25 cellular contexts compared by ENCODE assay signal in the genomic region with DNA sequence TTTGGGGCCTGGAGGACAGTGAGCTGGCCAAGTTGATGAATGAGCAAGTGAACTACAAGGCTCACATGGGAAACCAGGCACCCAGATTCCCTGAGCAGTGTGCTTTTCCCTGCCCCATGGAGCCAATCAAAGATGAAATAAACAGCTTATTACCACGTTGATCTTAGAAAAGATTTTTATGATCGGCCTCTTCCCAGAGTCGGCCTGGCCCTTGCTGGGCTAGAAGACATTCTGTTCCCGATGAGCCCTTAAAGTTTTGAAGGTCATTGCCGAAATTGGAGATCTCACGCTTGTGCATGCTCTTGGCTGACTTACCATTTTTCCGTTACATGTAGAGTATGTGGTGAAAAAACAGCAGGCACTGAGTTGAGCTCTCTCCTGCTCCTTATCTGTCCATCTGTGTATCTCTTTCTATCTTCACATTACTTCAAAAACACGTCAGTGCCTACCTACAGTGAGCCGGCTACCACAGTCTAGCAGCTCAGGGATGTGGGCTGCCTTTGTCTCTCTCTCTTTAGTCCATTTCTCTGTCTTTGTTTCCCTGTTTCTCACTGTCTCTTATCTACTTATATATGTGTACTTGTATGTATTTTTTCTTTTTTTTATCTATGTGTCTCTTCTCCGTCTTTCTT.
DNase-seq lines count a peak whose midpoint lies in the region; ATAC-seq and TF ChIP-seq lines count a peak whose summit lies in the region.
"Had no signal": no experiment of that assay in that cellular context is flagged by ENCODE, and none has a peak within 500 bp of the region (broad histone marks: within the 10 kb centered on the region; RNA-seq: fewer than 3 reads in every experiment).

No MANE protein-coding gene starts in this region.

- H3K36me3 ChIP-seq in transverse colon (no peaks in the 10 kb centered on the region), SJCRH30 (no peaks in the 10 kb centered on the region)
- H3K36me3 ChIP-seq: adrenal gland, esophagus squamous epithelium, spleen, thoracic aorta had no signal

- H3K4me3 Mint-ChIP-seq in activated CD8-positive, alpha-beta T cell treated with anti-CD3 and anti-CD28 coated beads, Interleukin-2, amount 10 ng/mL, durations not matched to agents 7 days and 5 days = no peak overlapping the region
- H3K4me3 Mint-ChIP-seq: CD4-positive, CD25-positive, alpha-beta regulatory T cell; endodermal cell; neural crest cell; stimulated activated naive B cell treated with anti-CD40 and anti-IgM and Interleukin-4, amounts not matched to agents 10 μg/mL and 1 μg/mL and 100 μg/mL, for 72 hours had no signal

- peak; percentile 14 for DNase-seq in NCI-H2171 treated with DMSO at 0.1 percent for 48 hours (lab: John Stamatoyannopoulos, UW)
- DNase-seq in NCI-H2171 (lab: John Stamatoyannopoulos, UW) = no peak
- DNase-seq in fibroblast of villous mesenchyme (ENCODE audit: low read depth) = peak; percentile 38
- DNase-seq in sciatic nerve (ENCODE audit: low spot score) = no peak
- DNase-seq in transverse colon = no peak
- no peak for DNase-seq in SJCRH30
- no peak for DNase-seq in activated CD8-positive, alpha-beta T cell treated with anti-CD3 and anti-CD28 coated beads, Interleukin-2, amount 10 ng/mL, durations not matched to agents 7 days and 5 days
- DNase-seq: adrenal gland; endodermal cell; esophagus squamous epithelium; glutamatergic neuron; IMR-90; NCI-H1105 treated with DMSO at 0.1 percent for 48 hours; NCI-H2029; NCI-H774; SK-N-SH; spleen; stimulated activated CD4-positive, alpha-beta T cell treated with anti-CD3 and anti-CD28 coated beads, Interleukin-4, amount 100 ng/mL, for 1 hour; stimulated activated naive B cell treated with anti-CD40 and anti-IgM and Interleukin-4, amounts not matched to agents 10 μg/mL and 1 μg/mL and 100 μg/mL, for 72 hours had no signal

- CTCF ChIA-PET in activated CD8-positive, alpha-beta T cell treated with anti-CD3 and anti-CD28 coated beads, Interleukin-2, amount 10 ng/mL, durations not matched to agents 7 days and 5 days (lab: Charles Lee) = no interaction called here

- no peak overlapping the region for H3K4me3 ChIP-seq in fibroblast of villous mesenchyme (ENCODE audit: low read depth, low read length)
- no peak overlapping the region for H3K4me3 ChIP-seq in transverse colon
- H3K4me3 ChIP-seq in SJCRH30 = no peak overlapping the region
- H3K4me3 ChIP-seq: adrenal gland, esophagus squamous epithelium, spleen, thoracic aorta had no signal

- H3K27me3 ChIP-seq in transverse colon (no peaks in the 10 kb centered on the region), SJCRH30 (peaks cover 4% of the 10 kb centered on the region; the same call in 1 of the 2 replicates)
- H3K27me3 ChIP-seq: adrenal gland, esophagus squamous epithelium, spleen had no signal

- POLR2A ChIA-PET in activated CD8-positive, alpha-beta T cell treated with anti-CD3 and anti-CD28 coated beads, Interleukin-2, amount 10 ng/mL, durations not matched to agents 7 days and 5 days (lab: Charles Lee) = no interaction called here

- H3K27ac ChIP-seq in transverse colon = peak overlapping the region in 3 of 4 donors; percentile 40 to 72 (median 70)
- no peak overlapping the region for H3K27ac ChIP-seq in SJCRH30
- H3K27ac ChIP-seq: 22Rv1, adrenal gland, spleen, thoracic aorta, VCaP had no signal

- intact Hi-C loops in sciatic nerve (cut with DNase I) (no loop called here), transverse colon (cut with DNase I; ENCODE audit: low total_unique reads) (no loop called here)

- H3K27ac Mint-ChIP-seq in activated CD8-positive, alpha-beta T cell treated with anti-CD3 and anti-CD28 coated beads, Interleukin-2, amount 10 ng/mL, durations not matched to agents 7 days and 5 days = no peak overlapping the region
- H3K27ac Mint-ChIP-seq: CD4-positive, CD25-positive, alpha-beta regulatory T cell; endodermal cell; stimulated activated naive B cell treated with anti-CD40 and anti-IgM and Interleukin-4, amounts not matched to agents 10 μg/mL and 1 μg/mL and 100 μg/mL, for 72 hours had no signal

- 73 to 89% methylated on average over 5 to 10 of the region's 10 CpGs for WGBS in transverse colon (ENCODE audit: low coverage in 1 of 2), 2 donors

- H3K36me3 Mint-ChIP-seq in activated CD8-positive, alpha-beta T cell treated with anti-CD3 and anti-CD28 coated beads, Interleukin-2, amount 10 ng/mL, durations not matched to agents 7 days and 5 days (ENCODE audit: low read depth) = no peaks in the 10 kb centered on the region
- H3K36me3 Mint-ChIP-seq: CD4-positive, CD25-positive, alpha-beta regulatory T cell; stimulated activated naive B cell treated with anti-CD40 and anti-IgM and Interleukin-4, amounts not matched to agents 10 μg/mL and 1 μg/mL and 100 μg/mL, for 72 hours had no signal

- no peaks in the 10 kb centered on the region for H3K9me3 Mint-ChIP-seq in activated CD8-positive, alpha-beta T cell treated with anti-CD3 and anti-CD28 coated beads, Interleukin-2, amount 10 ng/mL, durations not matched to agents 7 days and 5 days (ENCODE audit: insufficient read depth)
- H3K9me3 Mint-ChIP-seq: CD4-positive, CD25-positive, alpha-beta regulatory T cell; endodermal cell had no signal

- H3K9me3 ChIP-seq in transverse colon (no peaks in the 10 kb centered on the region), SJCRH30 (replicated peaks) (0 out of 2 replicates have a peak, but pooled peaks cover 2% of the 10 kb centered on the region)
- H3K9me3 ChIP-seq: adrenal gland, esophagus squamous epithelium, SK-N-SH, thoracic aorta had no signal

- peaks cover 5% of the 10 kb centered on the region for H3K27me3 Mint-ChIP-seq in activated CD8-positive, alpha-beta T cell treated with anti-CD3 and anti-CD28 coated beads, Interleukin-2, amount 10 ng/mL, durations not matched to agents 7 days and 5 days (ENCODE audit: low read depth)
- H3K27me3 Mint-ChIP-seq: CD4-positive, CD25-positive, alpha-beta regulatory T cell; stimulated activated naive B cell treated with anti-CD40 and anti-IgM and Interleukin-4, amounts not matched to agents 10 μg/mL and 1 μg/mL and 100 μg/mL, for 72 hours had no signal

- no peak for TF ChIP-seq POLR2A in transverse colon (IDR thresholded peaks at IDR 0.05)

- in situ Hi-C loops in transverse colon (cut with MboI; ENCODE audit: low pct_ligation_motif_present in 1 of 4, low pct_unique_long_range_greater_than_20kb in 1 of 4, low sequenced_read_pairs in 3 of 4) = no loop called here

- no peaks in the 10 kb centered on the region for H3K4me1 Mint-ChIP-seq in activated CD8-positive, alpha-beta T cell treated with anti-CD3 and anti-CD28 coated beads, Interleukin-2, amount 10 ng/mL, durations not matched to agents 7 days and 5 days (ENCODE audit: low read depth)
- H3K4me1 Mint-ChIP-seq: CD4-positive, CD25-positive, alpha-beta regulatory T cell; neural crest cell; stimulated activated naive B cell treated with anti-CD40 and anti-IgM and Interleukin-4, amounts not matched to agents 10 μg/mL and 1 μg/mL and 100 μg/mL, for 72 hours had no signal

- H3K4me1 ChIP-seq in transverse colon (peaks cover 0 to 7% (median 0%) of the 10 kb centered on the region in 4 donors), SJCRH30 (no peaks in the 10 kb centered on the region)
- H3K4me1 ChIP-seq: adrenal gland, spleen had no signal

- ATAC-seq in sciatic nerve (peak; percentile 93), HG02981 (IDR thresholded peaks at IDR 0.05; ENCODE audit: unreplicated experiment) (no peak)
- ATAC-seq in activated CD8-positive, alpha-beta T cell treated with anti-CD3 and anti-CD28 coated beads, Interleukin-2, amount 10 ng/mL, durations not matched to agents 7 days and 5 days = no peak
- ATAC-seq: stimulated activated naive B cell treated with anti-CD40 and anti-IgM and Interleukin-4, amounts not matched to agents 10 μg/mL and 1 μg/mL and 100 μg/mL, for 72 hours had no signal

- TF ChIP-seq CTCF in fibroblast of villous mesenchyme (IDR thresholded peaks at IDR 0.05; ENCODE audit: insufficient read depth, low read depth, low read length) (no peak), transverse colon (IDR thresholded peaks at IDR 0.05) (no peak)

- TF ChIP-seq EP300 in transverse colon (IDR thresholded peaks at IDR 0.05; ENCODE audit: low read depth) = peak; percentile 89

Comparison
In these comparisons a context has a peak if more than half of its experiments do, and no peak if none do; other contexts are left out.
1. DNase-seq: peak in NCI-H2171 treated with DMSO at 0.1 percent for 48 hours (single experiment) and fibroblast of villous mesenchyme (single experiment); none in NCI-H2171 (single experiment), sciatic nerve (single experiment), transverse colon (single experiment), SJCRH30 (0 of 2) and activated CD8-positive, alpha-beta T cell treated with anti-CD3 and anti-CD28 coated beads, Interleukin-2, amount 10 ng/mL, durations not matched to agents 7 days and 5 days (single experiment).